1 cellular context compared by ENCODE assay signal in genomic region chrX:1150569-1151347, GRCh38.
TF ChIP-seq lines count a peak whose summit lies in the region.

No MANE protein-coding gene starts in this region.

TF ChIP-seq in GM23338, 12 proteins besides CTCF, POLR2A, EP300 and RAD21 (continued from another document):
- no peak for TF ChIP-seq ZNF462 (CRISPR knock-in tag; IDR thresholded peaks at IDR 0.05)
- no peak for TF ChIP-seq EZH2 (IDR thresholded peaks at IDR 0.05; ENCODE audit: low read depth, unreplicated experiment)
- TF ChIP-seq NANOG (IDR thresholded peaks at IDR 0.05; ENCODE audit: borderline replicate concordance), result no peak
- TF ChIP-seq REST (IDR thresholded peaks at IDR 0.05; ENCODE audit: unreplicated experiment), result no peak
- no peak for TF ChIP-seq JUNB (IDR thresholded peaks at IDR 0.05; ENCODE audit: unreplicated experiment)
- TF ChIP-seq ETS1 (IDR thresholded peaks at IDR 0.05), result no peak
- no peak for TF ChIP-seq EZH2phosphoT487 (IDR thresholded peaks at IDR 0.05; ENCODE audit: unreplicated experiment)
TF ChIP-seq in GM23338: peak in this region for 0.
